In genomic region chr12:72432037-72432604, GRCh38 we compare ENCODE assay signal across 15 cellular contexts.
DNase-seq lines count a peak whose midpoint lies in the region; ATAC-seq and TF ChIP-seq lines count a peak whose summit lies in the region.
"Had no signal": no experiment of that assay in that cellular context is flagged by ENCODE, and none has a peak within 500 bp of the region (broad histone marks: within the 10 kb centered on the region; RNA-seq: fewer than 3 reads in every experiment).

No MANE protein-coding gene starts in this region.

- no peaks in the 10 kb centered on the region for H3K9me3 Mint-ChIP-seq in progenitor cell of endocrine pancreas (ENCODE audit: low read depth)

- H3K27ac ChIP-seq in dorsolateral prefrontal cortex = no peak overlapping the region
- H3K27ac ChIP-seq: HL-60, SJCRH30 had no signal

- no peaks in the 10 kb centered on the region for H3K36me3 Mint-ChIP-seq in progenitor cell of endocrine pancreas (ENCODE audit: insufficient read depth)
- H3K36me3 Mint-ChIP-seq: CD14-positive monocyte had no signal

- DNase-seq in DMS53 treated with DMSO at 0.1 percent for 48 hours (lab: John Stamatoyannopoulos, UW; ENCODE audit: unreplicated experiment) (peak; percentile 24), UCSD-AML1 (lab: John Stamatoyannopoulos, UW; ENCODE audit: unreplicated experiment) (peak; percentile 3), left lobe of liver (ENCODE audit: low spot score) (no peak), progenitor cell of endocrine pancreas (ENCODE audit: low spot score, unreplicated experiment) (no peak), cerebellum (ENCODE audit: low spot score) (no peak), dorsolateral prefrontal cortex (no peak), DMS79 (lab: John Stamatoyannopoulos, UW) (no peak), NCI-H187 treated with DMSO at 0.1 percent for 48 hours (lab: John Stamatoyannopoulos, UW) (no peak)
- DNase-seq: DMS79 treated with DMSO at 0.1 percent for 48 hours, NCI-H187, NCI-H748 treated with DMSO at 0.1 percent for 48 hours, PC-3, SJCRH30 had no signal

- H3K4me3 ChIP-seq in dorsolateral prefrontal cortex = no peak overlapping the region
- H3K4me3 ChIP-seq: SJCRH30 had no signal

- no peak for TF ChIP-seq CTCF in progenitor cell of endocrine pancreas (IDR thresholded peaks at IDR 0.05; ENCODE audit: unreplicated experiment)
- no peak for TF ChIP-seq CTCF in dorsolateral prefrontal cortex (IDR thresholded peaks at IDR 0.05 in 54 of 56, conservative IDR thresholded peaks at IDR 0.05 in 2 of 56; ENCODE audit: low read depth in 1 of 56, partially characterized antibody in 56 of 56)

- peak overlapping the region; percentile 92 for H3K27ac Mint-ChIP-seq in progenitor cell of endocrine pancreas

- H3K4me1 Mint-ChIP-seq in progenitor cell of endocrine pancreas (ENCODE audit: low read depth) = peaks cover 10% of the 10 kb centered on the region
- H3K4me1 Mint-ChIP-seq: CD14-positive monocyte had no signal

- intact Hi-C loops in dorsolateral prefrontal cortex (cut with DNase I) = no loop called here

- no peaks in the 10 kb centered on the region for H3K27me3 Mint-ChIP-seq in progenitor cell of endocrine pancreas

- H3K4me3 Mint-ChIP-seq in progenitor cell of endocrine pancreas (ENCODE audit: low read depth) = no peak overlapping the region
- H3K4me3 Mint-ChIP-seq: CD14-positive monocyte had no signal

- ATAC-seq in left lobe of liver = peak; percentile 53
- ATAC-seq: PC-3 had no signal

- no peaks in the 10 kb centered on the region for H3K27me3 ChIP-seq in dorsolateral prefrontal cortex
- H3K27me3 ChIP-seq: SJCRH30 had no signal

Comparison
In these comparisons a context has a peak if more than half of its experiments do, and no peak if none do; other contexts are left out.
1. DNase-seq: peak in DMS53 treated with DMSO at 0.1 percent for 48 hours (single experiment) and UCSD-AML1 (single experiment); none in left lobe of liver (single experiment), progenitor cell of endocrine pancreas (single experiment), cerebellum (single experiment), dorsolateral prefrontal cortex (0 of 10), DMS79 (single experiment) and NCI-H187 treated with DMSO at 0.1 percent for 48 hours (single experiment).